ENCODE assay signal across 29 cellular contexts in genomic region chr11:113265343-113265742, GRCh38. TPM values are rescaled to one million over a fixed set of nuclear protein-coding genes. Genes with fewer than 3 reads are reported as not detected.
"Had no signal": no experiment of that assay in that cellular context is flagged by ENCODE, and none has a peak within 500 bp of the region (broad histone marks: within the 10 kb centered on the region; RNA-seq: fewer than 3 reads in every experiment).

No MANE protein-coding gene starts in this region.

- H3K36me3 Mint-ChIP-seq: activated naive CD4-positive, alpha-beta T cell treated with anti-CD3 and anti-CD28 coated beads, Interleukin-2, amount 50 U/mL, for 24 hours; activated naive CD8-positive, alpha-beta T cell treated with anti-CD3 and anti-CD28 coated beads, Interleukin-2, amount 10 ng/mL, durations not matched to agents 7 days and 5 days had no signal

- H3K27me3 ChIP-seq: body of pancreas, breast epithelium, SJCRH30 had no signal

- H3K27ac ChIP-seq: body of pancreas, breast epithelium, SJCRH30, SK-N-MC had no signal

- H3K4me1 ChIP-seq: body of pancreas, breast epithelium, SJCRH30 had no signal

- H3K4me1 Mint-ChIP-seq: activated naive CD4-positive, alpha-beta T cell treated with anti-CD3 and anti-CD28 coated beads, Interleukin-2, amount 50 U/mL, for 24 hours had no signal

- H3K9me3 Mint-ChIP-seq: activated CD4-positive, alpha-beta T cell treated with anti-CD3 and anti-CD28 coated beads, Interleukin-2, amount 10 ng/mL, durations not matched to agents 24 days and 14 days; activated CD8-positive, alpha-beta T cell treated with anti-CD3 and anti-CD28 coated beads for 36 hours; activated naive CD4-positive, alpha-beta T cell treated with anti-CD3 and anti-CD28 coated beads, Interleukin-2, amount 50 U/mL, for 24 hours; activated naive CD8-positive, alpha-beta T cell treated with anti-CD3 and anti-CD28 coated beads, Interleukin-2, amount 10 ng/mL, durations not matched to agents 7 days and 5 days; activated T-cell treated with anti-CD3 and anti-CD28 coated beads, Interleukin-2, amount 50 U/mL, for 24 hours; activated T-helper 2 cell treated with anti-CD3 and anti-CD28 coated beads, Interferon-gamma antibody, Interleukin-2, Interleukin-4, amounts not matched to agents 10 μg/mL and 5 μg/mL and 100 μg/mL, durations not matched to agents 14 hours and 24 hours and 36 hours; T-helper 1 cell treated with Interleukin-12 subunit alpha and Interleukin-12 subunit beta and Interleukin-4 antibody, amounts not matched to agents 30 μg/mL and 1 μg/mL, for 36 hours; T-helper 2 cell treated with Interferon-gamma antibody and Interleukin-4, amounts not matched to agents 5 μg/mL and 100 μg/mL, for 36 hours had no signal

- H3K4me3 Mint-ChIP-seq: activated CD4-positive, alpha-beta T cell treated with anti-CD3 and anti-CD28 coated beads, Interleukin-2, amount 10 ng/mL, durations not matched to agents 24 days and 14 days; activated CD8-positive, alpha-beta T cell treated with anti-CD3 and anti-CD28 coated beads for 36 hours; activated naive CD4-positive, alpha-beta T cell treated with anti-CD3 and anti-CD28 coated beads, Interleukin-2, amount 50 U/mL, for 24 hours; activated naive CD8-positive, alpha-beta T cell treated with anti-CD3 and anti-CD28 coated beads, Interleukin-2, amount 10 ng/mL, durations not matched to agents 7 days and 5 days; activated T-cell treated with anti-CD3 and anti-CD28 coated beads, Interleukin-2, amount 50 U/mL, for 24 hours; T-helper 1 cell treated with Interleukin-12 subunit alpha and Interleukin-12 subunit beta and Interleukin-4 antibody, amounts not matched to agents 30 μg/mL and 1 μg/mL, for 36 hours; T-helper 2 cell treated with Interferon-gamma antibody and Interleukin-4, amounts not matched to agents 5 μg/mL and 100 μg/mL, for 36 hours had no signal

- H3K36me3 ChIP-seq: breast epithelium had no signal

- H3K4me3 ChIP-seq: body of pancreas, breast epithelium, SJCRH30, SK-N-MC had no signal

- H3K9me3 ChIP-seq: body of pancreas, breast epithelium, SJCRH30 had no signal

- H3K27ac Mint-ChIP-seq: activated CD4-positive, alpha-beta T cell treated with anti-CD3 and anti-CD28 coated beads, Interleukin-2, amount 10 ng/mL, durations not matched to agents 24 days and 14 days; activated CD8-positive, alpha-beta T cell treated with anti-CD3 and anti-CD28 coated beads for 36 hours; activated naive CD4-positive, alpha-beta T cell treated with anti-CD3 and anti-CD28 coated beads, Interleukin-2, amount 50 U/mL, for 24 hours; activated naive CD8-positive, alpha-beta T cell treated with anti-CD3 and anti-CD28 coated beads, Interleukin-2, amount 10 ng/mL, durations not matched to agents 7 days and 5 days; activated T-cell treated with anti-CD3 and anti-CD28 coated beads, Interleukin-2, amount 50 U/mL, for 24 hours; activated T-helper 2 cell treated with anti-CD3 and anti-CD28 coated beads, Interferon-gamma antibody, Interleukin-2, Interleukin-4, amounts not matched to agents 10 μg/mL and 5 μg/mL and 100 μg/mL, durations not matched to agents 14 hours and 24 hours and 36 hours; T-helper 1 cell treated with Interleukin-12 subunit alpha and Interleukin-12 subunit beta and Interleukin-4 antibody, amounts not matched to agents 30 μg/mL and 1 μg/mL, for 36 hours; T-helper 2 cell treated with Interferon-gamma antibody and Interleukin-4, amounts not matched to agents 5 μg/mL and 100 μg/mL, for 36 hours had no signal

- DNase-seq: activated CD4-positive, alpha-beta T cell treated with anti-CD3 and anti-CD28 coated beads, Interleukin-2, amount 10 ng/mL, durations not matched to agents 24 days and 14 days; activated CD4-positive, alpha-beta T cell treated with anti-CD3 and anti-CD28 coated beads, Interleukin-2, amount 50 U/mL, for 4 hours; activated CD8-positive, alpha-beta T cell treated with anti-CD3 and anti-CD28 coated beads for 36 hours; activated gamma-delta T cell; activated naive CD4-positive, alpha-beta T cell treated with Interleukin-2 at 50 U/mL for 16 hours; activated naive CD8-positive, alpha-beta T cell treated with anti-CD3 and anti-CD28 coated beads, Interleukin-2, amount 10 ng/mL, durations not matched to agents 7 days and 5 days; activated T-cell treated with anti-CD3 and anti-CD28 coated beads, Interleukin-2, amount 50 U/mL, for 24 hours; amygdala; body of pancreas; cerebellar nuclear complex; KG1; MM.1S; MV-4-11; NCI-H1092; NCI-H1436 treated with DMSO at 0.1 percent for 48 hours; NCI-H1694 treated with DMSO at 0.1 percent for 48 hours; NCI-H2029; NCI-H226; NCI-H446 treated with DMSO at 0.1 percent for 48 hours; NCI-H524 treated with DMSO at 0.1 percent for 48 hours; NCI-H774; SHP77; SJCRH30 had no signal

RNA-seq across cellular contexts. Expression of gene TTC12, which starts 49.0 kb away (rescaled TPM):
- total RNA-seq: SJCRH30 had no signal
